In the genomic region with DNA sequence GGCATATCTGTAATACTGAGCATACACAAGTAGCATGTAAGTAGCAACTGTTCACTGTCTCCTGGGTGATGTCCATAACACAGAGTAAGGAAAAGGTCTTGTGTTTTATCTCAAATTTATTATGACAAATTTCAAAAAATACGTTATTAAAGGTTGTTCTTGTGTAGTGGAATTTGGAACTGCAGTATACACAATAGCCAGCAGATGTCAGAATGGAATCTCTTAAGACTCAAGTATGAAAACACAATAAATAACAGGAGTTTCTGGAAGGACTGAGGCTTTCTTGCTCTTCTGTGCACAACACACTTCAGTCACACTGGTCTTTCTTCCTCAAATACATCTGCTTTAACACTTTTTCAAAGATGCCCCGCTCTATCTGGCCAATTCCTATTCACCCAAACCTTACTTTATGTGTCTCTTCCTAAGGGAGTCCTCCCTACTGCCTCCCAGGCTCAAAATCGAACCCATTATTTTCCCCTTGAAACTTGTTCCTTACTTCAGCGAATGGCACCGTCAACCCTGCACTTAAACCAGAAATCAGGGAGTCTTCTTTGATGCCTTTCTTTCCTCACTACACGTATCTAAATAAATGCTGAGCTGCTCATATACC, we compare ENCODE assay signal across 8 cellular contexts. TPM values are rescaled to one million over a fixed set of nuclear protein-coding genes. Genes with fewer than 3 reads are reported as not detected.
A peak's percentile ranks its signal among the peaks of the same experiment; 100 is the strongest.
DNase-seq lines count a peak whose midpoint lies in the region; ATAC-seq and TF ChIP-seq lines count a peak whose summit lies in the region.

No MANE protein-coding gene starts in this region.

- DNase-seq in CD14-positive monocyte (ENCODE audit: low spot score) = no peak
- DNase-seq in H4 (ENCODE audit: low spot score) = peak; percentile 51
- peak; percentile 68 for DNase-seq in RKO (ENCODE audit: low spot score)
- no peak for DNase-seq in epithelial cell of proximal tubule (ENCODE audit: low read depth)
- no peak for DNase-seq in putamen (ENCODE audit: low spot score)

- intact Hi-C loops in CD14-positive monocyte (cut with micrococcal nuclease) = loop anchor here in 1 of 2 donors (10.0 kb wide), 1 partner anchor 222 kb away; a partner anchor contains a TSS

- peak; percentile 74 for TF ChIP-seq CTCF in CD14-positive monocyte (IDR thresholded peaks at IDR 0.05)
- peak; percentile 68 for TF ChIP-seq CTCF in epithelial cell of proximal tubule (conservative IDR thresholded peaks at IDR 0.05; ENCODE audit: low read depth, low read length)
- TF ChIP-seq CTCF in nephron (IDR thresholded peaks at IDR 0.05; ENCODE audit: unreplicated experiment in 3 of 3) = peak; percentile 58 to 73 (median 67)

- H3K4me1 Mint-ChIP-seq in CD14-positive monocyte = no peaks in the 10 kb centered on the region
- peaks cover 24% of the 10 kb centered on the region for H3K4me1 Mint-ChIP-seq in nephron

- H3K4me3 Mint-ChIP-seq in CD14-positive monocyte (no peak overlapping the region), nephron (no peak overlapping the region)

- no peaks in the 10 kb centered on the region for H3K27me3 Mint-ChIP-seq in CD14-positive monocyte (ENCODE audit: low read depth in 3 of 3)
- H3K27me3 Mint-ChIP-seq in nephron (ENCODE audit: low read depth) = no peaks in the 10 kb centered on the region

- no peak overlapping the region for H3K4me3 ChIP-seq in epithelial cell of proximal tubule (ENCODE audit: low read depth, low read length)

- H3K9me3 Mint-ChIP-seq in CD14-positive monocyte (no peaks in the 10 kb centered on the region), nephron (no peaks in the 10 kb centered on the region)

- peaks cover 52 to 57% of the 10 kb centered on the region in 2 donors for H3K36me3 Mint-ChIP-seq in CD14-positive monocyte
- H3K36me3 Mint-ChIP-seq in nephron (ENCODE audit: low read depth) = peaks cover 39% of the 10 kb centered on the region

- H3K27ac Mint-ChIP-seq in CD14-positive monocyte (peak overlapping the region in 4 of 7 donors; percentile 34 to 66 (median 58)), nephron (peak overlapping the region; percentile 18 to 21 (median 19))

- ATAC-seq in HG03108 (IDR thresholded peaks at IDR 0.05; ENCODE audit: unreplicated experiment) (no peak), GM21367 (IDR thresholded peaks at IDR 0.05; ENCODE audit: unreplicated experiment) (no peak)

RNA-seq across cellular contexts. Expression of a gene that starts 6.5 kb away (rescaled TPM):
- polyA plus RNA-seq in CD14-positive monocyte = under 1 TPM in 1 of 2 donors, not detected in 1; 0.08 TPM
- 7.2 and 9.8 TPM in 2 replicates for total RNA-seq in H4 (2014; rRNA removed; shearing (Covaris generic))
- 2.9 and 4.9 TPM in 2 replicates for total RNA-seq in epithelial cell of proximal tubule

RNA-seq across cellular contexts. Expression of a gene that starts 9.7 kb away (rescaled TPM):
- 100 to 1,000 TPM; 112 to 117 TPM for polyA plus RNA-seq in CD14-positive monocyte
- 357 and 397 TPM in 2 replicates for total RNA-seq in H4 (2014; rRNA removed; shearing (Covaris generic))
- total RNA-seq in epithelial cell of proximal tubule = 159 and 261 TPM in 2 replicates

Comparison
In these comparisons a context has a peak if more than half of its experiments do, and no peak if none do; other contexts are left out.
1. DNase-seq: peak in H4 (single experiment) and RKO (single experiment); none in CD14-positive monocyte (single experiment), epithelial cell of proximal tubule (single experiment) and putamen (single experiment).
2. Peak in every context shown above with its lines, with median percentiles within 50 percentile points of each other: CTCF ChIP-seq.